ENCODE assay signal across 1 cellular context in the genomic region with DNA sequence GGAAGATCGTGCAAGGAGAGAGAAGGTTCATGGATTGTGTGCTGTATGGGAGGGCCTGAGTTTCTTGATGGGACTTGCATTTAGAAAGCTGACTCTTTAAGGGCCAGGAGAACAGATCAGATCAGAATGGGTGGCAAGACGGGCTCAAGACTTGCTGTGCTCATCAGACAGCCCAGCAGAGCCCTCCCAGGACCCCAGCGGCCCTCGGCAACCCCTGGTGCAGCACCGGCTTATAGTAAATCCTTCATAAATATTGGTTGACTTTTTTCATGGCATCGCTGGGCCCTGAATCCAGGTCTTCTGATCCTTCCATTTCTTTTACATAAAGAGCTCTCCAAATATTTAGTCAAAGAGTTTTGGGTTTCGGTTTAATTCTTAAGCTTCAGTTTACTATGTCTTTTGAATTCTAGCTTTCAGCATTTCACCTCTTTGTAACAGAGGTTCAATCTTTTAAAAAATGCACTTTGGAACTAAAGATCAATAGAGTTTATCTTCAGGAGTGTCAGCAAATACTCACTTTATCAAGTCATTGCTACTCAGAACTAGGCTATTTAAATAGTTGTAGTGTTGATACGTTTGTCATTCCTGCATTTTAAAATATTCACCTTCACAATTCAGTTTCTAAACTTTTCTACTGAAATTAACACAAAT.
TF ChIP-seq lines count a peak whose summit lies in the region.

No MANE protein-coding gene starts in this region.

TF ChIP-seq in HepG2, 621 proteins besides CTCF, POLR2A, EP300 and RAD21 (continued from another document and continues in another):
- TF ChIP-seq, protein P1, sequence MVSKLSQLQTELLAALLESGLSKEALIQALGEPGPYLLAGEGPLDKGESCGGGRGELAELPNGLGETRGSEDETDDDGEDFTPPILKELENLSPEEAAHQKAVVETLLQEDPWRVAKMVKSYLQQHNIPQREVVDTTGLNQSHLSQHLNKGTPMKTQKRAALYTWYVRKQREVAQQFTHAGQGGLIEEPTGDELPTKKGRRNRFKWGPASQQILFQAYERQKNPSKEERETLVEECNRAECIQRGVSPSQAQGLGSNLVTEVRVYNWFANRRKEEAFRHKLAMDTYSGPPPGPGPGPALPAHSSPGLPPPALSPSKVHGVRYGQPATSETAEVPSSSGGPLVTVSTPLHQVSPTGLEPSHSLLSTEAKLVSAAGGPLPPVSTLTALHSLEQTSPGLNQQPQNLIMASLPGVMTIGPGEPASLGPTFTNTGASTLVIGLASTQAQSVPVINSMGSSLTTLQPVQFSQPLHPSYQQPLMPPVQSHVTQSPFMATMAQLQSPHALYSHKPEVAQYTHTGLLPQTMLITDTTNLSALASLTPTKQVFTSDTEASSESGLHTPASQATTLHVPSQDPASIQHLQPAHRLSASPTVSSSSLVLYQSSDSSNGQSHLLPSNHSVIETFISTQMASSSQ (IDR thresholded peaks at IDR 0.05; ENCODE audit: low read depth): peak; percentile 49; the same call in 1 of the 2 replicates
- TF ChIP-seq, protein P1 (CRISPR knock-in tag; IDR thresholded peaks at IDR 0.05; ENCODE audit: borderline replicate concordance): no peak; the same call in 1 of the 2 replicates
- TF ChIP-seq, protein P2, sequence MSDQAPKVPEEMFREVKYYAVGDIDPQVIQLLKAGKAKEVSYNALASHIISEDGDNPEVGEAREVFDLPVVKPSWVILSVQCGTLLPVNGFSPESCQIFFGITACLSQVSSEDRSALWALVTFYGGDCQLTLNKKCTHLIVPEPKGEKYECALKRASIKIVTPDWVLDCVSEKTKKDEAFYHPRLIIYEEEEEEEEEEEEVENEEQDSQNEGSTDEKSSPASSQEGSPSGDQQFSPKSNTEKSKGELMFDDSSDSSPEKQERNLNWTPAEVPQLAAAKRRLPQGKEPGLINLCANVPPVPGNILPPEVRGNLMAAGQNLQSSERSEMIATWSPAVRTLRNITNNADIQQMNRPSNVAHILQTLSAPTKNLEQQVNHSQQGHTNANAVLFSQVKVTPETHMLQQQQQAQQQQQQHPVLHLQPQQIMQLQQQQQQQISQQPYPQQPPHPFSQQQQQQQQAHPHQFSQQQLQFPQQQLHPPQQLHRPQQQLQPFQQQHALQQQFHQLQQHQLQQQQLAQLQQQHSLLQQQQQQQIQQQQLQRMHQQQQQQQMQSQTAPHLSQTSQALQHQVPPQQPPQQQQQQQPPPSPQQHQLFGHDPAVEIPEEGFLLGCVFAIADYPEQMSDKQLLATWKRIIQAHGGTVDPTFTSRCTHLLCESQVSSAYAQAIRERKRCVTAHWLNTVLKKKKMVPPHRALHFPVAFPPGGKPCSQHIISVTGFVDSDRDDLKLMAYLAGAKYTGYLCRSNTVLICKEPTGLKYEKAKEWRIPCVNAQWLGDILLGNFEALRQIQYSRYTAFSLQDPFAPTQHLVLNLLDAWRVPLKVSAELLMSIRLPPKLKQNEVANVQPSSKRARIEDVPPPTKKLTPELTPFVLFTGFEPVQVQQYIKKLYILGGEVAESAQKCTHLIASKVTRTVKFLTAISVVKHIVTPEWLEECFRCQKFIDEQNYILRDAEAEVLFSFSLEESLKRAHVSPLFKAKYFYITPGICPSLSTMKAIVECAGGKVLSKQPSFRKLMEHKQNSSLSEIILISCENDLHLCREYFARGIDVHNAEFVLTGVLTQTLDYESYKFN (CRISPR knock-in tag; conservative IDR thresholded peaks at IDR 0.05): peak; percentile 92
- TF ChIP-seq NR2F2 (IDR thresholded peaks at IDR 0.05; ENCODE audit: borderline replicate concordance, low read depth): peak; percentile 62; the same call in 1 of the 2 replicates
- TF ChIP-seq MAZ (IDR thresholded peaks at IDR 0.05; ENCODE audit: borderline replicate concordance, low read depth, low read length): no peak
- TF ChIP-seq MAZ (CRISPR knock-in tag; IDR thresholded peaks at IDR 0.05; ENCODE audit: low read depth): no peak
- 0 out of 2 replicates have a peak, but pooled peaks have one; percentile 2 for TF ChIP-seq ZFX (CRISPR knock-in tag; IDR thresholded peaks at IDR 0.05; ENCODE audit: low read depth)
- TF ChIP-seq, protein P3, sequence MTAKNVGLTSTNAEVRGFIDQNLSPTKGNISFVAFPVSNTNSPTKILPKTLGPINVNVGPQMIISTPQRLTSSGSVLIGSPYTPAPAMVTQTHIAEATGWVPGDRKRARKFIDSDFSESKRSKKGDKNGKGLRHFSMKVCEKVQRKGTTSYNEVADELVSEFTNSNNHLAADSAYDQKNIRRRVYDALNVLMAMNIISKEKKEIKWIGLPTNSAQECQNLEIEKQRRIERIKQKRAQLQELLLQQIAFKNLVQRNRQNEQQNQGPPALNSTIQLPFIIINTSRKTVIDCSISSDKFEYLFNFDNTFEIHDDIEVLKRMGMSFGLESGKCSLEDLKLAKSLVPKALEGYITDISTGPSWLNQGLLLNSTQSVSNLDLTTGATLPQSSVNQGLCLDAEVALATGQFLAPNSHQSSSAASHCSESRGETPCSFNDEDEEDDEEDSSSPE (CRISPR knock-in tag; IDR thresholded peaks at IDR 0.05): no peak
- TF ChIP-seq TCF7L2 (IDR thresholded peaks at IDR 0.05; ENCODE audit: low read depth, low read length): 0 out of 2 replicates have a peak, but pooled peaks have one; percentile 27
- peak; percentile 52 for TF ChIP-seq RARA (CRISPR knock-in tag; IDR thresholded peaks at IDR 0.05)
- TF ChIP-seq ZNF660 (CRISPR knock-in tag; IDR thresholded peaks at IDR 0.05; ENCODE audit: borderline replicate concordance, low read depth): no peak
- TF ChIP-seq ZSCAN22 (CRISPR knock-in tag; IDR thresholded peaks at IDR 0.05): no peak
- TF ChIP-seq, protein P4, sequence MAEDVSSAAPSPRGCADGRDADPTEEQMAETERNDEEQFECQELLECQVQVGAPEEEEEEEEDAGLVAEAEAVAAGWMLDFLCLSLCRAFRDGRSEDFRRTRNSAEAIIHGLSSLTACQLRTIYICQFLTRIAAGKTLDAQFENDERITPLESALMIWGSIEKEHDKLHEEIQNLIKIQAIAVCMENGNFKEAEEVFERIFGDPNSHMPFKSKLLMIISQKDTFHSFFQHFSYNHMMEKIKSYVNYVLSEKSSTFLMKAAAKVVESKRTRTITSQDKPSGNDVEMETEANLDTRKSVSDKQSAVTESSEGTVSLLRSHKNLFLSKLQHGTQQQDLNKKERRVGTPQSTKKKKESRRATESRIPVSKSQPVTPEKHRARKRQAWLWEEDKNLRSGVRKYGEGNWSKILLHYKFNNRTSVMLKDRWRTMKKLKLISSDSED (CRISPR knock-in tag; IDR thresholded peaks at IDR 0.05): no peak
- no peak for TF ChIP-seq ZNF737 (CRISPR knock-in tag; IDR thresholded peaks at IDR 0.05; ENCODE audit: borderline replicate concordance)
- no peak for TF ChIP-seq RBAK (CRISPR knock-in tag; IDR thresholded peaks at IDR 0.05)
- TF ChIP-seq ZNF747 (CRISPR knock-in tag; IDR thresholded peaks at IDR 0.05; ENCODE audit: borderline replicate concordance): no peak
- TF ChIP-seq, protein P5, sequence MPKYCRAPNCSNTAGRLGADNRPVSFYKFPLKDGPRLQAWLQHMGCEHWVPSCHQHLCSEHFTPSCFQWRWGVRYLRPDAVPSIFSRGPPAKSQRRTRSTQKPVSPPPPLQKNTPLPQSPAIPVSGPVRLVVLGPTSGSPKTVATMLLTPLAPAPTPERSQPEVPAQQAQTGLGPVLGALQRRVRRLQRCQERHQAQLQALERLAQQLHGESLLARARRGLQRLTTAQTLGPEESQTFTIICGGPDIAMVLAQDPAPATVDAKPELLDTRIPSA (CRISPR knock-in tag; IDR thresholded peaks at IDR 0.05; ENCODE audit: borderline replicate concordance): no peak; the same call in 1 of the 2 replicates
- 0 out of 2 replicates have a peak, but pooled peaks have one; percentile 42 for TF ChIP-seq TBX3 (IDR thresholded peaks at IDR 0.05; ENCODE audit: borderline replicate concordance)
- no peak for TF ChIP-seq TCF12 (IDR thresholded peaks at IDR 0.05)
- no peak for TF ChIP-seq TCF12 (CRISPR knock-in tag; IDR thresholded peaks at IDR 0.05)
- TF ChIP-seq ZNF160 (CRISPR knock-in tag; IDR thresholded peaks at IDR 0.05): no peak
- no peak for TF ChIP-seq ZNF451 (CRISPR knock-in tag; IDR thresholded peaks at IDR 0.05)
- no peak for TF ChIP-seq ZNF557 (CRISPR knock-in tag; IDR thresholded peaks at IDR 0.05)
- TF ChIP-seq, protein P6, sequence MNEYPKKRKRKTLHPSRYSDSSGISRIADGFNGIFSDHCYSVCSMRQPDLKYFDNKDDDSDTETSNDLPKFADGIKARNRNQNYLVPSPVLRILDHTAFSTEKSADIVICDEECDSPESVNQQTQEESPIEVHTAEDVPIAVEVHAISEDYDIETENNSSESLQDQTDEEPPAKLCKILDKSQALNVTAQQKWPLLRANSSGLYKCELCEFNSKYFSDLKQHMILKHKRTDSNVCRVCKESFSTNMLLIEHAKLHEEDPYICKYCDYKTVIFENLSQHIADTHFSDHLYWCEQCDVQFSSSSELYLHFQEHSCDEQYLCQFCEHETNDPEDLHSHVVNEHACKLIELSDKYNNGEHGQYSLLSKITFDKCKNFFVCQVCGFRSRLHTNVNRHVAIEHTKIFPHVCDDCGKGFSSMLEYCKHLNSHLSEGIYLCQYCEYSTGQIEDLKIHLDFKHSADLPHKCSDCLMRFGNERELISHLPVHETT (CRISPR knock-in tag; conservative IDR thresholded peaks at IDR 0.05): no peak
- TF ChIP-seq, protein P7, sequence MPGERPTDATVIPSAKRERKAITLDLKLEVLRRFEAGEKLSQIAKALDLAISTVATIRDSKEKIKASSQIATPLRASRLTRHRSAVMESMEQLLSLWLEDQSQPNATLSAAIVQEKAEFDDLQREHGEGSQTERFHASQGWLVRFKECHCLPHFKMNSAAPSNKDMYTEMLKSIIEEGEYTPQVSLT (CRISPR knock-in tag; IDR thresholded peaks at IDR 0.05; ENCODE audit: borderline replicate concordance, low read depth): no peak
- TF ChIP-seq STAG1 (CRISPR knock-in tag; IDR thresholded peaks at IDR 0.05): no peak
- no peak for TF ChIP-seq PCBP1 (IDR thresholded peaks at IDR 0.05; ENCODE audit: borderline replicate concordance, low read depth, low read length)
- TF ChIP-seq, protein P8, sequence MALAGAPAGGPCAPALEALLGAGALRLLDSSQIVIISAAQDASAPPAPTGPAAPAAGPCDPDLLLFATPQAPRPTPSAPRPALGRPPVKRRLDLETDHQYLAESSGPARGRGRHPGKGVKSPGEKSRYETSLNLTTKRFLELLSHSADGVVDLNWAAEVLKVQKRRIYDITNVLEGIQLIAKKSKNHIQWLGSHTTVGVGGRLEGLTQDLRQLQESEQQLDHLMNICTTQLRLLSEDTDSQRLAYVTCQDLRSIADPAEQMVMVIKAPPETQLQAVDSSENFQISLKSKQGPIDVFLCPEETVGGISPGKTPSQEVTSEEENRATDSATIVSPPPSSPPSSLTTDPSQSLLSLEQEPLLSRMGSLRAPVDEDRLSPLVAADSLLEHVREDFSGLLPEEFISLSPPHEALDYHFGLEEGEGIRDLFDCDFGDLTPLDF (CRISPR knock-in tag; IDR thresholded peaks at IDR 0.05): no peak
- TF ChIP-seq TAF15 (IDR thresholded peaks at IDR 0.05; ENCODE audit: low read depth, low read length, poor library complexity, severe bottlenecking): no peak
- TF ChIP-seq, protein P9, sequence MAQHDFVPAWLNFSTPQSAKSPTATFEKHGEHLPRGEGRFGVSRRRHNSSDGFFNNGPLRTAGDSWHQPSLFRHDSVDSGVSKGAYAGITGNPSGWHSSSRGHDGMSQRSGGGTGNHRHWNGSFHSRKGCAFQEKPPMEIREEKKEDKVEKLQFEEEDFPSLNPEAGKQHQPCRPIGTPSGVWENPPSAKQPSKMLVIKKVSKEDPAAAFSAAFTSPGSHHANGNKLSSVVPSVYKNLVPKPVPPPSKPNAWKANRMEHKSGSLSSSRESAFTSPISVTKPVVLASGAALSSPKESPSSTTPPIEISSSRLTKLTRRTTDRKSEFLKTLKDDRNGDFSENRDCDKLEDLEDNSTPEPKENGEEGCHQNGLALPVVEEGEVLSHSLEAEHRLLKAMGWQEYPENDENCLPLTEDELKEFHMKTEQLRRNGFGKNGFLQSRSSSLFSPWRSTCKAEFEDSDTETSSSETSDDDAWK (CRISPR knock-in tag; IDR thresholded peaks at IDR 0.05): no peak
- TF ChIP-seq ZSCAN12 (CRISPR knock-in tag; IDR thresholded peaks at IDR 0.05): no peak
- no peak for TF ChIP-seq WIZ (CRISPR knock-in tag; IDR thresholded peaks at IDR 0.05)
- TF ChIP-seq SIN3A (IDR thresholded peaks at IDR 0.05; ENCODE audit: borderline replicate concordance, low read depth, low read length): no peak
- peak; percentile 73; the same call in 1 of the 2 replicates for TF ChIP-seq NFIC (IDR thresholded peaks at IDR 0.05; ENCODE audit: low read length)
- no peak for TF ChIP-seq ZNF292 (CRISPR knock-in tag; IDR thresholded peaks at IDR 0.05; ENCODE audit: borderline replicate concordance, low read depth)
- TF ChIP-seq, protein P10, sequence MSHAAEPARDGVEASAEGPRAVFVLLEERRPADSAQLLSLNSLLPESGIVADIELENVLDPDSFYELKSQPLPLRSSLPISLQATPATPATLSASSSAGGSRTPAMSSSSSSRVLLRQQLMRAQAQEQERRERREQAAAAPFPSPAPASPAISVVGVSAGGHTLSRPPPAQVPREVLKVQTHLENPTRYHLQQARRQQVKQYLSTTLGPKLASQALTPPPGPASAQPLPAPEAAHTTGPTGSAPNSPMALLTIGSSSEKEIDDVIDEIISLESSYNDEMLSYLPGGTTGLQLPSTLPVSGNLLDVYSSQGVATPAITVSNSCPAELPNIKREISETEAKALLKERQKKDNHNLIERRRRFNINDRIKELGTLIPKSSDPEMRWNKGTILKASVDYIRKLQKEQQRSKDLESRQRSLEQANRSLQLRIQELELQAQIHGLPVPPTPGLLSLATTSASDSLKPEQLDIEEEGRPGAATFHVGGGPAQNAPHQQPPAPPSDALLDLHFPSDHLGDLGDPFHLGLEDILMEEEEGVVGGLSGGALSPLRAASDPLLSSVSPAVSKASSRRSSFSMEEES (CRISPR knock-in tag; IDR thresholded peaks at IDR 0.05): no peak
- peak; percentile 21; the same call in 1 of the 2 replicates for TF ChIP-seq SMC3 (IDR thresholded peaks at IDR 0.05; ENCODE audit: low read length)
- TF ChIP-seq, protein P11, sequence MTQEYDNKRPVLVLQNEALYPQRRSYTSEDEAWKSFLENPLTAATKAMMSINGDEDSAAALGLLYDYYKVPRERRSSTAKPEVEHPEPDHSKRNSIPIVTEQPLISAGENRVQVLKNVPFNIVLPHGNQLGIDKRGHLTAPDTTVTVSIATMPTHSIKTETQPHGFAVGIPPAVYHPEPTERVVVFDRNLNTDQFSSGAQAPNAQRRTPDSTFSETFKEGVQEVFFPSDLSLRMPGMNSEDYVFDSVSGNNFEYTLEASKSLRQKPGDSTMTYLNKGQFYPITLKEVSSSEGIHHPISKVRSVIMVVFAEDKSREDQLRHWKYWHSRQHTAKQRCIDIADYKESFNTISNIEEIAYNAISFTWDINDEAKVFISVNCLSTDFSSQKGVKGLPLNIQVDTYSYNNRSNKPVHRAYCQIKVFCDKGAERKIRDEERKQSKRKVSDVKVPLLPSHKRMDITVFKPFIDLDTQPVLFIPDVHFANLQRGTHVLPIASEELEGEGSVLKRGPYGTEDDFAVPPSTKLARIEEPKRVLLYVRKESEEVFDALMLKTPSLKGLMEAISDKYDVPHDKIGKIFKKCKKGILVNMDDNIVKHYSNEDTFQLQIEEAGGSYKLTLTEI (CRISPR knock-in tag; conservative IDR thresholded peaks at IDR 0.05): no peak
- TF ChIP-seq SETDB1 (CRISPR knock-in tag; IDR thresholded peaks at IDR 0.05; ENCODE audit: borderline replicate concordance): no peak
